ENCODE assay signal across 8 cellular contexts in the genomic region with DNA sequence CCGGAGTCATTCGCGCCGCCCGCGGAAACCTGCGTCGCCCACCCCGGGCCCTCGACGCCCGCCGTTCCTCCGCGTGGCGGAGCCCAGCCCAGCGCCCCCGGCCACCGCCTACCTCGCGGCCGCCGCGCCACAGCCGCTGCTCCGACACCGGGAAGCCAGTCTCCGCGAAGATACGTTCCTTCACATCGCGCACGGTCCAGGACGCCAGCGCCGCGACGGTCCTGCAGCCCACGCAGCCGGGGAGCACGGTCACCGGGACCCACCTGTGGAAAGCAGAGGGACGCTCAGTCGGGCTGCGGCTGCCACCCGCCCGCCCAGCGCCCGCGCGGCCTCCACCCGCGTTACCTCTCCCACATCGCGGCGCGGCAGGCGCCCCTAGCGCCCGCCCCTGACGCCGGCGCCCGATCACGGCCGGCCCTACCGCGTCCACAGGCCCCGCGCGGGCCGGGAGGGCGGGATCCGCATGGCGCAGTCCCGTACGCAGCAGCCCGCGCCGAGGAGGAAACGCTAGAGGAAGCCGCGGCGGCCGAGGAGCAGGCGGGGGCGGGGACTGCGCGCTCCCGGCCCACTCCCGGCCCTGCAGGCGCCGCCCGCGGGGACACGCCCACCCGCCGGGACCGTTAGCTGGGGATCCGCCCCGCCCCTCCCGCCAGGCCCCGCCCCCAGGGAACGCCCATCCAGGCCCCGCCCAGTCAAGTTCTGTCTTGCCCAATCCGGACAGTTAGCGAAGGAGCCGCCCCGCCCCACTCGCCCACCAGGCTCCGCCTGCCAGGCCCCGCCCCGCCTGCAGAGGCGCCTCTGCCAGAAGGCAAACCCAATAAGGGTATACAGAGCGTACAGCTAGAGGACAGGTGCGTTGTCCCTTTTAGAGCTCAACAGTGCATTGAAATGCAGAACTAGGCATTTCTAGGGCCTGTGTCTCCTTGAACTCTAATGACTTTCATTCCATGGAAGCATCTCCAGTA. TPM values are rescaled to one million over a fixed set of nuclear protein-coding genes. Genes with fewer than 3 reads are reported as not detected.
DNase-seq lines count a peak whose midpoint lies in the region; FAIRE-seq and TF ChIP-seq lines count a peak whose summit lies in the region.

No MANE protein-coding gene starts in this region.

- no peak overlapping the region for H2AK5ac ChIP-seq in H9 (ENCODE audit: insufficient read length, low read length)

- no peaks in the 10 kb centered on the region for H3K9me3 Mint-ChIP-seq in H9

- H3K27ac ChIP-seq in H9 (ENCODE audit: insufficient read length, low read depth, low read length), result no peak overlapping the region
- H3K27ac ChIP-seq in neutrophil, result peak overlapping the region; percentile 58
- H3K27ac ChIP-seq in substantia nigra (ENCODE audit: low read depth, low read length, poor library complexity, severe bottlenecking), result peak overlapping the region; percentile 73

- H2BK5ac ChIP-seq in H9 (ENCODE audit: insufficient read length, low read length), result no peak overlapping the region

- no peak for FAIRE-seq in frontal cortex (lab: Jason Lieb, UNC)

- H3K18ac ChIP-seq in H9 (ENCODE audit: insufficient read length, low read depth, low read length), result peak overlapping the region; percentile 79

- H2BK15ac ChIP-seq in H9 (ENCODE audit: low read depth, low read length), result no peak overlapping the region

- no peak overlapping the region for H2BK20ac ChIP-seq in H9 (ENCODE audit: low read depth, low read length, poor library complexity, severe bottlenecking)

- TF ChIP-seq CTCF in H9 (conservative IDR thresholded peaks at IDR 0.05), result peak; percentile 23; the same call in 1 of the 3 replicates
- peak; percentile 48 for TF ChIP-seq CTCF in neutrophil (IDR thresholded peaks at IDR 0.05)

- peaks cover 3% of the 10 kb centered on the region for H4K20me1 ChIP-seq in H9 (ENCODE audit: control insufficient read depth, insufficient read depth, insufficient read length)

- H3K79me2 ChIP-seq in H9 (ENCODE audit: insufficient read depth, low read length), result peaks cover 3% of the 10 kb centered on the region; the same call in 1 of the 2 replicates

- no peak overlapping the region for H3K56ac ChIP-seq in H9 (ENCODE audit: insufficient read length, low read depth, low read length)

- H3K4ac ChIP-seq in H9 (ENCODE audit: low read depth, low read length), result no peak overlapping the region

- peaks cover 8% of the 10 kb centered on the region for H3K79me1 ChIP-seq in H9 (ENCODE audit: insufficient read depth, low read depth, low read length, poor library complexity, severe bottlenecking)

- peak overlapping the region; percentile 20 for H3K9ac ChIP-seq in H9 (ENCODE audit: extremely low read depth, insufficient read length, low read length)

- H3K4me3 Mint-ChIP-seq in H9, result peak overlapping the region; percentile 72 to 81

- no CpG with 5 or more reads among the region's 116 CpGs for WGBS in H9 (ENCODE audit: extremely low coverage, insufficient read length, low lambda C conversion rate)

- no peak overlapping the region for H3T11ph ChIP-seq in H9 (ENCODE audit: low read length)

- H2BK120ac ChIP-seq in H9 (ENCODE audit: low read depth, low read length, poor library complexity, severe bottlenecking), result no peak overlapping the region

- H3K36me3 ChIP-seq in neutrophil, result no peaks in the 10 kb centered on the region

- peak overlapping the region; percentile 68 to 73 for H3K4me3 ChIP-seq in neutrophil (ENCODE audit: low read depth in 1 of 2, low read length in 1 of 2)

- H2BK12ac ChIP-seq in H9 (ENCODE audit: insufficient read length, low read depth, low read length), result no peak overlapping the region

- H4K8ac ChIP-seq in H9 (replicated peaks; ENCODE audit: insufficient read length, low read depth, low read length), result no peak overlapping the region

- H4K5ac ChIP-seq in H9 (ENCODE audit: insufficient read length, low read depth, low read length), result no peak overlapping the region

- no peaks in the 10 kb centered on the region; the same call in 1 of the 2 replicates for H3K4me1 ChIP-seq in H9 (ENCODE audit: insufficient read depth, low read length)
- H3K4me1 ChIP-seq in neutrophil (ENCODE audit: control insufficient read depth in 1 of 2, insufficient read depth in 1 of 2, low read depth in 1 of 2, low read length in 1 of 2), result peaks cover 12 to 22% of the 10 kb centered on the region in 2 experiments

- peaks cover 11 to 24% (median 22%) of the 10 kb centered on the region in 3 experiments; a peak in 6 of 7 replicates for H3K36me3 Mint-ChIP-seq in H9 (ENCODE audit: insufficient read depth in 1 of 3, low read depth in 3 of 3)

- H3K27me3 ChIP-seq in H9 (ENCODE audit: insufficient read depth, low read length) (no peaks in the 10 kb centered on the region), neutrophil (no peaks in the 10 kb centered on the region)

- no peak overlapping the region for H3K23ac ChIP-seq in H9 (ENCODE audit: insufficient read length, low read depth, low read length)

- no peak overlapping the region; a peak in 2 of 7 replicates for H3K27ac Mint-ChIP-seq in H9

- H4K91ac ChIP-seq in H9 (ENCODE audit: insufficient read length, low read depth, low read length), result no peak overlapping the region

- peak overlapping the region; percentile 59 for H3K4me2 ChIP-seq in H9 (ENCODE audit: insufficient read depth, insufficient read length, low read length)

- H3K14ac ChIP-seq in H9 (ENCODE audit: insufficient read depth, low read length), result peak overlapping the region; percentile 55

- peaks cover 38 to 43% of the 10 kb centered on the region in 2 experiments for H3K4me1 Mint-ChIP-seq in H9

- H3K9me3 ChIP-seq in H9 (ENCODE audit: control insufficient read depth, low read depth, low read length) (no peaks in the 10 kb centered on the region), neutrophil (no peaks in the 10 kb centered on the region)

- H3K23me2 ChIP-seq in H9 (ENCODE audit: insufficient read length, low read depth, low read length, poor library complexity, severe bottlenecking), result no peaks in the 10 kb centered on the region

- H3K27me3 Mint-ChIP-seq in H9 (ENCODE audit: low read depth), result no peaks in the 10 kb centered on the region; the same call in 1 of the 2 replicates

- DNase-seq in GDM1 (lab: John Stamatoyannopoulos, UW), result peak; percentile 98
- peak; percentile 98 for DNase-seq in H9
- peak; percentile 82 for DNase-seq in M059J (ENCODE audit: low read depth)
- DNase-seq in SIG-M5 (lab: John Stamatoyannopoulos, UW), result peak; percentile 72
- DNase-seq in activated naive CD4-positive, alpha-beta T cell (lab: John Stamatoyannopoulos, UW), result peak; percentile 96 to 99 (median 98)
- DNase-seq in frontal cortex (ENCODE audit: low spot score in 2 of 2), result peak; percentile 96 to 97
- peak; percentile 70 to 99 (median 96) for DNase-seq in substantia nigra (lab: John Stamatoyannopoulos, UW)

- no peak overlapping the region for H2AFZ ChIP-seq in H9 (ENCODE audit: low read length)

RNA-seq across cellular contexts. Expression of gene SACS, which starts 58.2 kb away (rescaled TPM):
- total RNA-seq in H9 (2021) (47.8 and 53.0 TPM in 2 replicates), frontal cortex (154 TPM)
- 29.0 and 42.8 TPM in 2 replicates for total RNA-seq in M059J (2014; rRNA removed; shearing (Covaris generic))
